Comparison of ENCODE assay signal across 1 cellular context in genomic region chr15:77543159-77543882, GRCh38.
TF ChIP-seq lines count a peak whose summit lies in the region.

No MANE protein-coding gene starts in this region.

TF ChIP-seq in WTC11, 78 proteins besides CTCF, POLR2A, EP300 and RAD21 (continued from another document):
- TF ChIP-seq ARID4B (CRISPR knock-in tag; IDR thresholded peaks at IDR 0.05; ENCODE audit: borderline replicate concordance) (no peak), AFF4 (CRISPR knock-in tag; IDR thresholded peaks at IDR 0.05; ENCODE audit: borderline replicate concordance) (no peak), TEAD4 (CRISPR knock-in tag; IDR thresholded peaks at IDR 0.05) (no peak), E2F5 (CRISPR knock-in tag; IDR thresholded peaks at IDR 0.05) (no peak; the same call in none of the 2 replicates), ZSCAN18 (CRISPR knock-in tag; IDR thresholded peaks at IDR 0.05) (no peak), CBFB (CRISPR knock-in tag; IDR thresholded peaks at IDR 0.05; ENCODE audit: low read depth) (no peak), ZNF396 (CRISPR knock-in tag; IDR thresholded peaks at IDR 0.05; ENCODE audit: borderline replicate concordance) (no peak), SMAD4 (CRISPR knock-in tag; IDR thresholded peaks at IDR 0.05) (no peak), ZNF232 (CRISPR knock-in tag; IDR thresholded peaks at IDR 0.05) (no peak), SP1 (CRISPR knock-in tag; conservative IDR thresholded peaks at IDR 0.05) (peak; percentile 47; the same call in 1 of the 2 replicates), ESRRA (CRISPR knock-in tag; IDR thresholded peaks at IDR 0.05; ENCODE audit: borderline replicate concordance) (no peak), JUN (CRISPR knock-in tag; IDR thresholded peaks at IDR 0.05) (no peak), FOXP1 (CRISPR knock-in tag; IDR thresholded peaks at IDR 0.05; ENCODE audit: borderline replicate concordance) (0 out of 2 replicates have a peak, but pooled peaks have one; percentile 23), HMGA2 (CRISPR knock-in tag; IDR thresholded peaks at IDR 0.05) (no peak), RORB (CRISPR knock-in tag; IDR thresholded peaks at IDR 0.05) (no peak), MLX (CRISPR knock-in tag; IDR thresholded peaks at IDR 0.05) (no peak), ELF4 (CRISPR knock-in tag; IDR thresholded peaks at IDR 0.05; ENCODE audit: low read depth) (no peak), NFATC4 (CRISPR knock-in tag; IDR thresholded peaks at IDR 0.05) (no peak), ZBTB43 (CRISPR knock-in tag; IDR thresholded peaks at IDR 0.05) (no peak), NR3C1 (CRISPR knock-in tag; conservative IDR thresholded peaks at IDR 0.05; ENCODE audit: low read depth) (no peak), ZNF121 (CRISPR knock-in tag; IDR thresholded peaks at IDR 0.05) (no peak), NFE2L1 (CRISPR knock-in tag; IDR thresholded peaks at IDR 0.05) (no peak), ZNF425 (CRISPR knock-in tag; conservative IDR thresholded peaks at IDR 0.05) (no peak), GRHL2 (CRISPR knock-in tag; IDR thresholded peaks at IDR 0.05; ENCODE audit: insufficient replicate concordance, severe bottlenecking) (no peak), ZNF138 (CRISPR knock-in tag; conservative IDR thresholded peaks at IDR 0.05) (no peak), JAZF1 (CRISPR knock-in tag; IDR thresholded peaks at IDR 0.05) (no peak), KAT7 (CRISPR knock-in tag; IDR thresholded peaks at IDR 0.05; ENCODE audit: borderline replicate concordance) (no peak), NR1H2 (CRISPR knock-in tag; IDR thresholded peaks at IDR 0.05) (no peak), E2F4 (CRISPR knock-in tag; IDR thresholded peaks at IDR 0.05; ENCODE audit: borderline replicate concordance, low read depth) (no peak), PRRX2 (CRISPR knock-in tag; IDR thresholded peaks at IDR 0.05) (no peak), MAX (CRISPR knock-in tag; IDR thresholded peaks at IDR 0.05) (peak; percentile 81), SOX15 (CRISPR knock-in tag; IDR thresholded peaks at IDR 0.05) (no peak), ZNF671 (CRISPR knock-in tag; IDR thresholded peaks at IDR 0.05) (no peak), IRF1 (CRISPR knock-in tag; IDR thresholded peaks at IDR 0.05) (no peak), GABPB1 (CRISPR knock-in tag; IDR thresholded peaks at IDR 0.05) (no peak), ZNF512 (CRISPR knock-in tag; IDR thresholded peaks at IDR 0.05; ENCODE audit: borderline replicate concordance) (no peak), ZNF219 (CRISPR knock-in tag; IDR thresholded peaks at IDR 0.05; ENCODE audit: borderline replicate concordance) (no peak), MXD4 (CRISPR knock-in tag; IDR thresholded peaks at IDR 0.05; ENCODE audit: borderline replicate concordance) (no peak)
TF ChIP-seq in WTC11: peak in this region for 13.
